ENCODE assay signal across 12 cellular contexts in the genomic region with DNA sequence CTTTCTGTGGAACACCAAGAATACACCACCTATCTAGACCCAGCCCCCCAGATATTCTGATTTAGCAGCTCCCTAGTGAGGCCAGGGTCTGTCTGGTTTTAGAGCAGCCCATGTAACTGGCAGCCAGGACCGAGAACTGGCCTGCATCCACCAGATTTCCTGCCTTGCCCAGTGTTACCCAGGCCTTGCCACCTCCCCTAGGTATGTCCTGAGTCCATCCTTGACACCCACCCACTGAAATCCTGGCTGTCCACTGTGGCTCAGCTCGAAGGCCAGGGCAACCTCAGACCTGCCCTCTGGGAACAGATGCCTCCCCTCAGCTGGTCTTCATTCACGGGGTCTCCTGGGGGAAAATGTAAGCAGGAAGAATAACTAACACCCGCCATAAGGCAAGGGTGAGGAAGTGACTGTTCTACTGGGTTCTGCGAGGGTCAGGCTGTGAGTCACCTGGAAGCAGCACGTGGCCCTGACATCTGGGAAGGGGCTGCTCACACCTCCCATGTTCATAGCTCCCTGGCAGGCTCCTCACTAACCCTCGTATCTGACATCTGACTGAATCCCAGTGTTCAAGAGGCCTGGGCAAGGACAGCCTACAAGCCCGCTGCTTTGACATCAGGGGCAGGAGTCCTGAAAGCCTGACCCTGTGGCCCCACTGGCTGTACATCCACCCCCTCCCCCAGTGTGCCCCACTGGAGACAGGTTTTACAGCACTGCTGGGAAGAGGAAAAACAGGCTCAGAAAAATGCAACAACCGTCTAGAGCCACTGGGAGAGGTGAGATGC.
DNase-seq lines count a peak whose midpoint lies in the region; ATAC-seq and TF ChIP-seq lines count a peak whose summit lies in the region.
"Had no signal": no experiment of that assay in that cellular context is flagged by ENCODE, and none has a peak within 500 bp of the region (broad histone marks: within the 10 kb centered on the region; RNA-seq: fewer than 3 reads in every experiment).

No MANE protein-coding gene starts in this region.

- H3K4me3 Mint-ChIP-seq in CD4-positive, alpha-beta T cell: peak overlapping the region; percentile 30
- H3K4me3 Mint-ChIP-seq in type B pancreatic cell: no peak overlapping the region

- intact Hi-C loops in CD4-positive, alpha-beta T cell (cut with DNase I, micrococcal nuclease): loop anchor here in 1 of 2 experiments (5.0 kb wide), 2 partner anchors 37 to 108 kb away; a partner anchor contains a TSS

- H3K27me3 ChIP-seq in CD4-positive, alpha-beta T cell (ENCODE audit: control insufficient read depth, insufficient read depth, low read length): no peaks in the 10 kb centered on the region
- H3K27me3 ChIP-seq in layer of hippocampus (ENCODE audit: control insufficient read depth, insufficient read depth, low read length): no peaks in the 10 kb centered on the region
- H3K27me3 ChIP-seq: upper lobe of left lung had no signal

- no peak for TF ChIP-seq CTCF in CD4-positive, alpha-beta T cell (IDR thresholded peaks at IDR 0.05)
- TF ChIP-seq CTCF in GM12875 (IDR thresholded peaks at IDR 0.05; ENCODE audit: borderline replicate concordance, insufficient read depth, low read depth, low read length): no peak
- no peak for TF ChIP-seq CTCF in type B pancreatic cell (conservative IDR thresholded peaks at IDR 0.05)

- peak overlapping the region; percentile 96 for H3K27ac Mint-ChIP-seq in CD4-positive, alpha-beta T cell
- H3K27ac Mint-ChIP-seq in type B pancreatic cell: no peak overlapping the region

- no peaks in the 10 kb centered on the region for H3K27me3 Mint-ChIP-seq in CD4-positive, alpha-beta T cell
- H3K27me3 Mint-ChIP-seq in type B pancreatic cell: no peaks in the 10 kb centered on the region

- DNase-seq in CD4-positive, alpha-beta T cell: no peak
- DNase-seq in activated T-cell treated with anti-CD3 and anti-CD28 coated beads, Interleukin-2, amount 50 U/mL, for 48 hours: peak; percentile 55 to 65
- DNase-seq in type B pancreatic cell (ENCODE audit: extremely low spot score, unreplicated experiment) (no peak), HPDE6-E6E7 (ENCODE audit: extremely low spot score) (no peak), NCI-H1417 treated with DMSO at 0.1 percent for 48 hours (lab: John Stamatoyannopoulos, UW) (no peak)
- DNase-seq: activated effector memory CD4-positive, alpha-beta T cell treated with Interleukin-2 at 50 U/mL for 16 hours; DMS79 treated with DMSO at 0.1 percent for 48 hours; GOT3; NCI-H774; upper lobe of left lung had no signal

- POLR2A ChIA-PET in CD4-positive, alpha-beta T cell (lab: Charles Lee): interaction anchor here (0.8 to 2.4 kb wide), 5 partner anchors 8 to 124 kb away, joined by 3 to 6 read pairs (median 4); no protein-coding TSS in a partner anchor

- peak overlapping the region; percentile 67 for H3K27ac ChIP-seq in CD4-positive, alpha-beta T cell (ENCODE audit: low read depth, low read length)
- peak overlapping the region; percentile 97 for H3K27ac ChIP-seq in layer of hippocampus (ENCODE audit: low read depth, low read length)

- H3K9me3 ChIP-seq in CD4-positive, alpha-beta T cell (ENCODE audit: control insufficient read depth, low read length): no peaks in the 10 kb centered on the region
- H3K9me3 ChIP-seq: upper lobe of left lung had no signal

- peak overlapping the region; percentile 34 for H3K4me3 ChIP-seq in GM12875 (ENCODE audit: low read depth, low read length)
- H3K4me3 ChIP-seq: upper lobe of left lung had no signal

- peaks cover 98% of the 10 kb centered on the region for H3K4me1 Mint-ChIP-seq in CD4-positive, alpha-beta T cell (ENCODE audit: low read depth)
- peaks cover 14% of the 10 kb centered on the region for H3K4me1 Mint-ChIP-seq in type B pancreatic cell (ENCODE audit: unreplicated experiment)

- CTCF ChIA-PET in CD4-positive, alpha-beta T cell (lab: Charles Lee): interaction anchor here (1.5 to 2.5 kb wide), 3 partner anchors 11 to 123 kb away, joined by 3 to 15 read pairs (median 4); no protein-coding TSS in a partner anchor

- no peaks in the 10 kb centered on the region for H3K9me3 Mint-ChIP-seq in CD4-positive, alpha-beta T cell
- H3K9me3 Mint-ChIP-seq in type B pancreatic cell: no peaks in the 10 kb centered on the region

- peaks cover 58% of the 10 kb centered on the region for H3K36me3 Mint-ChIP-seq in CD4-positive, alpha-beta T cell (ENCODE audit: low read depth)
- no peaks in the 10 kb centered on the region for H3K36me3 Mint-ChIP-seq in type B pancreatic cell

- ATAC-seq in CD4-positive, alpha-beta T cell (ENCODE audit: poor library complexity): no peak

Comparison
In these comparisons a context has a peak if more than half of its experiments do, and no peak if none do; other contexts are left out.
1. DNase-seq: peak in activated T-cell treated with anti-CD3 and anti-CD28 coated beads, Interleukin-2, amount 50 U/mL, for 48 hours (2 of 2); none in CD4-positive, alpha-beta T cell (0 of 10), type B pancreatic cell (single experiment), HPDE6-E6E7 (single experiment) and NCI-H1417 treated with DMSO at 0.1 percent for 48 hours (single experiment).